Comparison of ENCODE assay signal across 8 cellular contexts in genomic region chr17:16568541-16569357, GRCh38. TPM values are rescaled to one million over a fixed set of nuclear protein-coding genes. Genes with fewer than 3 reads are reported as not detected.
DNase-seq lines count a peak whose midpoint lies in the region; ATAC-seq, FAIRE-seq and TF ChIP-seq lines count a peak whose summit lies in the region.

Gene ZNF287 (minus strand): TSS chr17:16569204. CDS start chr17:16567731, 1,473 bp downstream.

- H3K9me3 ChIP-seq in GM23248 (ENCODE audit: low read depth) (no peaks in the 10 kb centered on the region), pancreas (no peaks in the 10 kb centered on the region), thyroid gland (no peaks in the 10 kb centered on the region)

- peak within 1 kb of the TSS; percentile 79 for H3K27ac Mint-ChIP-seq in activated naive CD8-positive, alpha-beta T cell treated with anti-CD3 and anti-CD28 coated beads, Interleukin-2, amount 50 U/mL, for 24 hours

- H4K20me1 ChIP-seq in GM23248 (ENCODE audit: insufficient read depth): no peaks in the 10 kb centered on the region

- H3K27me3 ChIP-seq in GM23248 (replicated peaks; ENCODE audit: insufficient read depth) (no peaks in the 10 kb centered on the region), pancreas (no peaks in the 10 kb centered on the region), thyroid gland (no peaks in the 10 kb centered on the region)

- in situ Hi-C loops in GM23248 (cut with MboI): no loop called here

- H3K4me3 Mint-ChIP-seq in activated naive CD8-positive, alpha-beta T cell treated with anti-CD3 and anti-CD28 coated beads, Interleukin-2, amount 50 U/mL, for 24 hours: peak within 1 kb of the TSS; percentile 81

- FAIRE-seq in pancreas (lab: Jason Lieb, UNC): no peak

- peak within 1 kb of the TSS; percentile 88 for H2AFZ ChIP-seq in GM23248

- 2 to 3% methylated on average over 74 to 77 of the region's 77 CpGs for WGBS in GM23248 (ENCODE audit: low coverage in 1 of 2, low lambda C conversion rate in 2 of 2, missing lambda C conversion rate in 2 of 2), 2 experiments
- WGBS in pancreas, 2 donors: 2% methylated on average over 70 to 77 of the region's 77 CpGs
- 5 to 15% methylated on average over 15 to 19 of the region's 77 CpGs for WGBS in thyroid gland, 2 donors

- H3F3A ChIP-seq in GM23248 (ENCODE audit: insufficient read depth): no peaks in the 10 kb centered on the region

- TF ChIP-seq CTCF in pancreas (IDR thresholded peaks at IDR 0.05) (no peak), thyroid gland (IDR thresholded peaks at IDR 0.05) (no peak)

- DNase-seq in Daoy (ENCODE audit: low read depth): peak; percentile 95
- DNase-seq in GM23248: peak; percentile 97
- peak; percentile 85 for DNase-seq in M059J (ENCODE audit: low read depth)
- DNase-seq in SK-N-DZ (ENCODE audit: low spot score): peak; percentile 94
- peak; percentile 93 for DNase-seq in activated naive CD8-positive, alpha-beta T cell treated with anti-CD3 and anti-CD28 coated beads, Interleukin-2, amount 50 U/mL, for 24 hours
- peak; percentile 97 for DNase-seq in Right ventricle myocardium superior
- peak; percentile 93 to 98 (median 94) for DNase-seq in pancreas
- DNase-seq in thyroid gland: peak; percentile 94 to 96

- TF ChIP-seq POLR2A in thyroid gland (IDR thresholded peaks at IDR 0.05): peak in 1 of 2 donors; percentile 57

- H3K36me3 ChIP-seq in GM23248 (ENCODE audit: low read depth) (peaks cover 2% of the 10 kb centered on the region; the same call in 1 of the 2 replicates), pancreas (peaks cover 0 to 9% (median 0%) of the 10 kb centered on the region in 3 donors), thyroid gland (no peaks in the 10 kb centered on the region)

- ATAC-seq in activated naive CD8-positive, alpha-beta T cell treated with anti-CD3 and anti-CD28 coated beads, Interleukin-2, amount 50 U/mL, for 24 hours: peak; percentile 95
- ATAC-seq in Right ventricle myocardium superior (ENCODE audit: poor library complexity) (peak; percentile 100), pancreas (peak; percentile 100)

- H3K9ac ChIP-seq in GM23248: peak within 1 kb of the TSS; percentile 81

- peaks cover 6% of the 10 kb centered on the region for H3K36me3 Mint-ChIP-seq in activated naive CD8-positive, alpha-beta T cell treated with anti-CD3 and anti-CD28 coated beads, Interleukin-2, amount 50 U/mL, for 24 hours (ENCODE audit: low read depth)

- H3K4me3 ChIP-seq in GM23248 (peak within 1 kb of the TSS; percentile 80), pancreas (peak within 1 kb of the TSS; percentile 66 to 92 (median 78)), thyroid gland (replicated peaks in 1 of 3) (peak within 1 kb of the TSS; percentile 38 to 95 (median 63))

- H3K27ac ChIP-seq in GM23248: no peak within 1 kb of the TSS
- H3K27ac ChIP-seq in pancreas: no peak within 1 kb of the TSS
- H3K27ac ChIP-seq in thyroid gland: peak within 1 kb of the TSS in 1 of 3 donors; percentile 14

- H3K9me3 Mint-ChIP-seq in activated naive CD8-positive, alpha-beta T cell treated with anti-CD3 and anti-CD28 coated beads, Interleukin-2, amount 50 U/mL, for 24 hours: no peaks in the 10 kb centered on the region

- no peaks in the 10 kb centered on the region for H3K9me2 ChIP-seq in GM23248 (ENCODE audit: insufficient read depth)

- H3K4me1 ChIP-seq in GM23248 (ENCODE audit: insufficient read depth) (0 out of 2 replicates have a peak, but pooled peaks cover 4% of the 10 kb centered on the region), pancreas (peaks cover 0 to 3% (median 0%) of the 10 kb centered on the region in 3 donors), thyroid gland (peaks cover 5 to 8% of the 10 kb centered on the region in 2 donors)

- H3K4me2 ChIP-seq in GM23248 (ENCODE audit: unreplicated experiment): peak within 1 kb of the TSS; percentile 63

- H3K27me3 Mint-ChIP-seq in activated naive CD8-positive, alpha-beta T cell treated with anti-CD3 and anti-CD28 coated beads, Interleukin-2, amount 50 U/mL, for 24 hours: no peaks in the 10 kb centered on the region

- intact Hi-C loops in Right ventricle myocardium superior (cut with DNase I): no loop called here
- intact Hi-C loops in pancreas (cut with DNase I): no loop called here
- intact Hi-C loops in thyroid gland (cut with DNase I): no loop called here

- H3K4me1 Mint-ChIP-seq in activated naive CD8-positive, alpha-beta T cell treated with anti-CD3 and anti-CD28 coated beads, Interleukin-2, amount 50 U/mL, for 24 hours: peaks cover 18% of the 10 kb centered on the region

- H3K79me2 ChIP-seq in GM23248 (ENCODE audit: insufficient read depth): peaks cover 15% of the 10 kb centered on the region

RNA-seq across cellular contexts. Expression of gene ZNF287, which starts in this region (rescaled TPM):
- 6.6 and 8.3 TPM in 2 replicates for total RNA-seq in Daoy (2014; rRNA removed; shearing (Covaris generic))
- total RNA-seq in GM23248 (2014; rRNA removed; shearing (Covaris generic)): 11.7 and 14.3 TPM in 2 replicates
- polyA plus RNA-seq in GM23248 (2016; fragmentation: Nextera tagmentation; extraction: Ambion mirVana) (12.5 and 15.1 TPM in 2 replicates), pancreas (1 to 10 TPM; 1.8 to 3.5 TPM)
- total RNA-seq in M059J (2014; rRNA removed; shearing (Covaris generic)): 4.1 and 8.1 TPM in 2 replicates
- 7.6 and 12.0 TPM in 2 replicates for polyA plus RNA-seq in SK-N-DZ (2014; cell fraction: cytosol; rRNA removed)
- 8.1 and 10.4 TPM in 2 replicates for polyA plus RNA-seq in SK-N-DZ (2014; cell fraction: nucleus; rRNA removed)
- total RNA-seq in Right ventricle myocardium superior (8.1 TPM), pancreas (1 to 10 TPM; 1.9 to 4.8 (median 2.8) TPM), thyroid gland (10 to 100 TPM in 3 of 4 donors, 1 to 10 TPM in 1; 9.6 to 17.3 (median 14.6) TPM)
